Comparison of ENCODE assay signal across 8 cellular contexts in genomic region chr10:69222157-69223027, GRCh38. TPM values are rescaled to one million over a fixed set of nuclear protein-coding genes. Genes with fewer than 3 reads are reported as not detected.
DNase-seq lines count a peak whose midpoint lies in the region; ATAC-seq and TF ChIP-seq lines count a peak whose summit lies in the region.

No MANE protein-coding gene starts in this region.

- ATAC-seq in GM18505 (IDR thresholded peaks at IDR 0.05; ENCODE audit: unreplicated experiment) (peak; percentile 94), HG02870 (IDR thresholded peaks at IDR 0.05; ENCODE audit: unreplicated experiment) (peak; percentile 96)

- H3K4me1 ChIP-seq in thyroid gland = peaks cover 18 to 27% of the 10 kb centered on the region in 2 donors

- no peaks in the 10 kb centered on the region for H3K9me3 Mint-ChIP-seq in activated CD4-positive, alpha-beta memory T cell treated with anti-CD3 and anti-CD28 coated beads for 36 hours
- H3K9me3 Mint-ChIP-seq in endothelial cell (ENCODE audit: unreplicated experiment) (no peaks in the 10 kb centered on the region), nephron (no peaks in the 10 kb centered on the region)

- H3K27ac Mint-ChIP-seq in activated CD4-positive, alpha-beta memory T cell treated with anti-CD3 and anti-CD28 coated beads for 36 hours = peak overlapping the region; percentile 91
- H3K27ac Mint-ChIP-seq in endothelial cell (ENCODE audit: unreplicated experiment) = no peak overlapping the region
- H3K27ac Mint-ChIP-seq in nephron = peak overlapping the region in 2 of 3 experiments; percentile 10 to 73

- DNase-seq in AG08395 (ENCODE audit: low spot score) = peak; percentile 51
- DNase-seq in NCI-H2227 (lab: John Stamatoyannopoulos, UW; ENCODE audit: unreplicated experiment) = peak; percentile 15
- DNase-seq in activated CD4-positive, alpha-beta memory T cell treated with anti-CD3 and anti-CD28 coated beads for 36 hours = peak; percentile 92
- DNase-seq in endothelial cell (ENCODE audit: low spot score) = peak; percentile 31
- peak; percentile 60 to 70 for DNase-seq in thyroid gland

- intact Hi-C loops in activated CD4-positive, alpha-beta memory T cell treated with anti-CD3 and anti-CD28 coated beads for 36 hours (cut with micrococcal nuclease) = loop anchor here (1.0 to 5.0 kb wide), 11 partner anchors 8 to 265 kb away; partner anchors contain the start of gene DDX21
- intact Hi-C loops in thyroid gland (cut with DNase I) = no loop called here

- H3K4me3 Mint-ChIP-seq in activated CD4-positive, alpha-beta memory T cell treated with anti-CD3 and anti-CD28 coated beads for 36 hours = peak overlapping the region; percentile 55
- H3K4me3 Mint-ChIP-seq in endothelial cell (ENCODE audit: unreplicated experiment) (no peak overlapping the region), nephron (no peak overlapping the region)

- H3K27me3 Mint-ChIP-seq in activated CD4-positive, alpha-beta memory T cell treated with anti-CD3 and anti-CD28 coated beads for 36 hours = no peaks in the 10 kb centered on the region
- H3K27me3 Mint-ChIP-seq in endothelial cell (ENCODE audit: unreplicated experiment) (peaks cover 9% of the 10 kb centered on the region), nephron (ENCODE audit: low read depth) (peaks cover 17% of the 10 kb centered on the region)

- no peaks in the 10 kb centered on the region for H3K9me3 ChIP-seq in thyroid gland

- 42 to 52% methylated on average over 10 to 11 of the region's 11 CpGs for WGBS in thyroid gland, 2 donors

- no peaks in the 10 kb centered on the region for H3K36me3 ChIP-seq in thyroid gland

- TF ChIP-seq CTCF in endothelial cell (IDR thresholded peaks at IDR 0.05; ENCODE audit: unreplicated experiment) (peak; percentile 59), nephron (IDR thresholded peaks at IDR 0.05; ENCODE audit: unreplicated experiment in 3 of 3) (peak; percentile 73 to 77 (median 74)), thyroid gland (IDR thresholded peaks at IDR 0.05) (peak; percentile 22 to 78 (median 49))

- TF ChIP-seq POLR2A in GM18505 (IDR thresholded peaks at IDR 0.05; ENCODE audit: borderline replicate concordance, extremely low read depth, insufficient read depth, insufficient read length) (peak; percentile 70), thyroid gland (IDR thresholded peaks at IDR 0.05) (peak in 1 of 2 donors; percentile 34)

- POLR2A ChIA-PET in activated CD4-positive, alpha-beta memory T cell treated with anti-CD3 and anti-CD28 coated beads for 36 hours (lab: Charles Lee) = interaction anchor here (1.0 to 1.2 kb wide), 3 partner anchors 13 to 135 kb away, joined by 4 to 5 read pairs (median 4); partner anchors contain the start of genes SRGN and SUPV3L1

- peaks cover 44% of the 10 kb centered on the region for H3K4me1 Mint-ChIP-seq in activated CD4-positive, alpha-beta memory T cell treated with anti-CD3 and anti-CD28 coated beads for 36 hours (ENCODE audit: low read depth)
- peaks cover 20% of the 10 kb centered on the region for H3K4me1 Mint-ChIP-seq in endothelial cell (ENCODE audit: unreplicated experiment)
- H3K4me1 Mint-ChIP-seq in nephron = peaks cover 5% of the 10 kb centered on the region

- CTCF ChIA-PET in activated CD4-positive, alpha-beta memory T cell treated with anti-CD3 and anti-CD28 coated beads for 36 hours (lab: Charles Lee) = interaction anchor here (0.7 to 1.4 kb wide), 8 partner anchors 10 to 269 kb away, joined by 3 to 4 read pairs (median 4); no protein-coding TSS in a partner anchor

- H3K4me3 ChIP-seq in thyroid gland (replicated peaks in 1 of 3) = no peak overlapping the region

- no peaks in the 10 kb centered on the region for H3K36me3 Mint-ChIP-seq in activated CD4-positive, alpha-beta memory T cell treated with anti-CD3 and anti-CD28 coated beads for 36 hours
- H3K36me3 Mint-ChIP-seq in endothelial cell (ENCODE audit: low read depth, unreplicated experiment) (no peaks in the 10 kb centered on the region), nephron (ENCODE audit: low read depth) (no peaks in the 10 kb centered on the region)

- H3K27me3 ChIP-seq in thyroid gland = no peaks in the 10 kb centered on the region

- H3K27ac ChIP-seq in thyroid gland = peak overlapping the region in 2 of 3 donors; percentile 19 to 78

RNA-seq across cellular contexts. Expression of gene HKDC1, which starts 2.3 kb away (rescaled TPM):
- total RNA-seq in activated CD4-positive, alpha-beta memory T cell treated with anti-CD3 and anti-CD28 coated beads for 36 hours = 1 to 10 TPM in 1 of 2 experiments, under 1 TPM in 1; 0.67 to 1.1 TPM
- total RNA-seq in endothelial cell (ENCODE audit: unreplicated experiment) (0.31 TPM), thyroid gland (10 to 100 TPM in 2 of 4 donors, 1 to 10 TPM in 2; 2.4 to 21.1 (median 8.5) TPM)

RNA-seq across cellular contexts. Expression of gene SUPV3L1, which starts 42.4 kb away (rescaled TPM):
- 10 to 100 TPM; 45.0 to 47.6 TPM for total RNA-seq in activated CD4-positive, alpha-beta memory T cell treated with anti-CD3 and anti-CD28 coated beads for 36 hours
- total RNA-seq in endothelial cell (ENCODE audit: unreplicated experiment) = 31.7 TPM
- 10 to 100 TPM; 25.1 to 31.6 (median 27.8) TPM for total RNA-seq in thyroid gland

RNA-seq across cellular contexts. Expression of gene HK1, which starts 55.9 kb away (rescaled TPM):
- total RNA-seq in activated CD4-positive, alpha-beta memory T cell treated with anti-CD3 and anti-CD28 coated beads for 36 hours = 100 to 1,000 TPM; 213 to 220 TPM
- total RNA-seq in endothelial cell (ENCODE audit: unreplicated experiment) (162 TPM), thyroid gland (100 to 1,000 TPM; 106 to 231 (median 189) TPM)

Comparison
In these comparisons a context has a peak if more than half of its experiments do, and no peak if none do; other contexts are left out.
1. DNase-seq: peak in every context shown above with its lines; median percentile 92 in activated CD4-positive, alpha-beta memory T cell treated with anti-CD3 and anti-CD28 coated beads for 36 hours; 65 in thyroid gland; 51 in AG08395; 31 in endothelial cell; 15 in NCI-H2227.